1 cellular context compared by ENCODE assay signal in the genomic region with DNA sequence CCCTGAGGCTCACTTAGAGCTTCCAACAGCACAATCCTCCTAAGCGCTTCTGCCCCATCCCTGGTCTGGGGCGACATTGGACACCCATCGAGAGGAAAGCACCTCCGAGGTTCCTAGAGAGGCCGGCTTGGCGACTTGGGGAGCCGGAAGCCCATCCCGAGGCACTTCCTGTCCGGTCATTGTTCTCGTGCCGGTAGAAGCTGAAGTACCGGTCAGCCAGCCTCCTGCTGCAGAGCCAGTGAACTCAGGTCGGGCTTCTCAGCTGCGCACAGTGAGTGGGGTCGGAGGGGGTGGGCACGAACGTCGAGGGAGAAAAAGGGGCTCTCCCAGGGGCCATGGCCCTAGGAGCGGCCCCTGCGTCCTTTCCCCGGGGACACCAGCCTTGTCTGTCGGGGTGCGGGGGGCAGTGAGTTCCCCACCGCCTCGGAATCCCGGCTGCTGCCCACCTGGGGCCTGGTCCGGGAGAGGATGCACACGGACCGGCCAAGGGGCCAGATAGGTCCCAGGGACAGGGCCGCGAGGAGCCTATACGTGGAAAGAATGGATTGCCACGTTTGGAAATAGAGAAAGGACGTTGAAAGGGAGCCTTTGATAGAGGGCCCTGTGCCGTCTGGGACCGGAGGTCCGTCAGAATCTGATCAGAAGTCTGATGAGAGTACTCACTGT.
A peak's percentile ranks its signal among the peaks of the same experiment; 100 is the strongest.
TF ChIP-seq lines count a peak whose summit lies in the region.

A gene (plus strand): TSS at position 169 of the 666 bp plus-strand sequence. CDS start 2,336 bp downstream, outside the sequence.

TF ChIP-seq in GM12878, 131 proteins besides CTCF, POLR2A, EP300 and RAD21 (continued from another document):
- TF ChIP-seq, protein P1, sequence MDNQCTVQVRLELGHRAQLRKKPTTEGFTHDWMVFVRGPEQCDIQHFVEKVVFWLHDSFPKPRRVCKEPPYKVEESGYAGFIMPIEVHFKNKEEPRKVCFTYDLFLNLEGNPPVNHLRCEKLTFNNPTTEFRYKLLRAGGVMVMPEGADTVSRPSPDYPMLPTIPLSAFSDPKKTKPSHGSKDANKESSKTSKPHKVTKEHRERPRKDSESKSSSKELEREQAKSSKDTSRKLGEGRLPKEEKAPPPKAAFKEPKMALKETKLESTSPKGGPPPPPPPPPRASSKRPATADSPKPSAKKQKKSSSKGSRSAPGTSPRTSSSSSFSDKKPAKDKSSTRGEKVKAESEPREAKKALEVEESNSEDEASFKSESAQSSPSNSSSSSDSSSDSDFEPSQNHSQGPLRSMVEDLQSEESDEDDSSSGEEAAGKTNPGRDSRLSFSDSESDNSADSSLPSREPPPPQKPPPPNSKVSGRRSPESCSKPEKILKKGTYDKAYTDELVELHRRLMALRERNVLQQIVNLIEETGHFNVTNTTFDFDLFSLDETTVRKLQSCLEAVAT (IDR thresholded peaks at IDR 0.05) = 0 out of 2 replicates have a peak, but pooled peaks have one; percentile 27
- TF ChIP-seq CHD1 (IDR thresholded peaks at IDR 0.05; ENCODE audit: low read depth, low read length) = no peak
- TF ChIP-seq RFX5 (IDR thresholded peaks at IDR 0.05; ENCODE audit: low read depth, low read length) = no peak
- no peak for TF ChIP-seq MYB (IDR thresholded peaks at IDR 0.05; ENCODE audit: borderline replicate concordance, low read depth, low read length)
- TF ChIP-seq, protein P2, sequence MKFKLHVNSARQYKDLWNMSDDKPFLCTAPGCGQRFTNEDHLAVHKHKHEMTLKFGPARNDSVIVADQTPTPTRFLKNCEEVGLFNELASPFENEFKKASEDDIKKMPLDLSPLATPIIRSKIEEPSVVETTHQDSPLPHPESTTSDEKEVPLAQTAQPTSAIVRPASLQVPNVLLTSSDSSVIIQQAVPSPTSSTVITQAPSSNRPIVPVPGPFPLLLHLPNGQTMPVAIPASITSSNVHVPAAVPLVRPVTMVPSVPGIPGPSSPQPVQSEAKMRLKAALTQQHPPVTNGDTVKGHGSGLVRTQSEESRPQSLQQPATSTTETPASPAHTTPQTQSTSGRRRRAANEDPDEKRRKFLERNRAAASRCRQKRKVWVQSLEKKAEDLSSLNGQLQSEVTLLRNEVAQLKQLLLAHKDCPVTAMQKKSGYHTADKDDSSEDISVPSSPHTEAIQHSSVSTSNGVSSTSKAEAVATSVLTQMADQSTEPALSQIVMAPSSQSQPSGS (IDR thresholded peaks at IDR 0.05; ENCODE audit: low read length) = no peak
- TF ChIP-seq NBN (IDR thresholded peaks at IDR 0.05) = no peak
- 0 out of 2 replicates have a peak, but pooled peaks have one; percentile 48 for TF ChIP-seq CHD2 (IDR thresholded peaks at IDR 0.05; ENCODE audit: borderline replicate concordance, low read depth, low read length)
- TF ChIP-seq IRF4 (IDR thresholded peaks at IDR 0.05; ENCODE audit: low read depth, low read length) = peak; percentile 33; the same call in 1 of the 2 replicates
- TF ChIP-seq RCOR1 (conservative IDR thresholded peaks at IDR 0.05; ENCODE audit: low read depth, low read length) = no peak
- TF ChIP-seq ZSCAN29 (IDR thresholded peaks at IDR 0.05) = no peak
- peak; percentile 84; the same call in 1 of the 2 replicates for TF ChIP-seq POLR2AphosphoS2 (IDR thresholded peaks at IDR 0.05; ENCODE audit: low read depth, low read length)
- TF ChIP-seq CBFB (IDR thresholded peaks at IDR 0.05; ENCODE audit: low read depth) = no peak
- TF ChIP-seq, protein P3, sequence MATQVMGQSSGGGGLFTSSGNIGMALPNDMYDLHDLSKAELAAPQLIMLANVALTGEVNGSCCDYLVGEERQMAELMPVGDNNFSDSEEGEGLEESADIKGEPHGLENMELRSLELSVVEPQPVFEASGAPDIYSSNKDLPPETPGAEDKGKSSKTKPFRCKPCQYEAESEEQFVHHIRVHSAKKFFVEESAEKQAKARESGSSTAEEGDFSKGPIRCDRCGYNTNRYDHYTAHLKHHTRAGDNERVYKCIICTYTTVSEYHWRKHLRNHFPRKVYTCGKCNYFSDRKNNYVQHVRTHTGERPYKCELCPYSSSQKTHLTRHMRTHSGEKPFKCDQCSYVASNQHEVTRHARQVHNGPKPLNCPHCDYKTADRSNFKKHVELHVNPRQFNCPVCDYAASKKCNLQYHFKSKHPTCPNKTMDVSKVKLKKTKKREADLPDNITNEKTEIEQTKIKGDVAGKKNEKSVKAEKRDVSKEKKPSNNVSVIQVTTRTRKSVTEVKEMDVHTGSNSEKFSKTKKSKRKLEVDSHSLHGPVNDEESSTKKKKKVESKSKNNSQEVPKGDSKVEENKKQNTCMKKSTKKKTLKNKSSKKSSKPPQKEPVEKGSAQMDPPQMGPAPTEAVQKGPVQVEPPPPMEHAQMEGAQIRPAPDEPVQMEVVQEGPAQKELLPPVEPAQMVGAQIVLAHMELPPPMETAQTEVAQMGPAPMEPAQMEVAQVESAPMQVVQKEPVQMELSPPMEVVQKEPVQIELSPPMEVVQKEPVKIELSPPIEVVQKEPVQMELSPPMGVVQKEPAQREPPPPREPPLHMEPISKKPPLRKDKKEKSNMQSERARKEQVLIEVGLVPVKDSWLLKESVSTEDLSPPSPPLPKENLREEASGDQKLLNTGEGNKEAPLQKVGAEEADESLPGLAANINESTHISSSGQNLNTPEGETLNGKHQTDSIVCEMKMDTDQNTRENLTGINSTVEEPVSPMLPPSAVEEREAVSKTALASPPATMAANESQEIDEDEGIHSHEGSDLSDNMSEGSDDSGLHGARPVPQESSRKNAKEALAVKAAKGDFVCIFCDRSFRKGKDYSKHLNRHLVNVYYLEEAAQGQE (IDR thresholded peaks at IDR 0.05; ENCODE audit: low read depth, low read length) = no peak
- peak; percentile 97 for TF ChIP-seq TAF1 (IDR thresholded peaks at IDR 0.05; ENCODE audit: borderline replicate concordance, low read depth, low read length)
- TF ChIP-seq NFXL1 (IDR thresholded peaks at IDR 0.05; ENCODE audit: borderline replicate concordance) = no peak
- no peak for TF ChIP-seq MTA2 (IDR thresholded peaks at IDR 0.05; ENCODE audit: low read depth)
- peak; percentile 22; the same call in 1 of the 2 replicates for TF ChIP-seq RUNX3 (IDR thresholded peaks at IDR 0.05; ENCODE audit: low read length)
- TF ChIP-seq, protein P4, sequence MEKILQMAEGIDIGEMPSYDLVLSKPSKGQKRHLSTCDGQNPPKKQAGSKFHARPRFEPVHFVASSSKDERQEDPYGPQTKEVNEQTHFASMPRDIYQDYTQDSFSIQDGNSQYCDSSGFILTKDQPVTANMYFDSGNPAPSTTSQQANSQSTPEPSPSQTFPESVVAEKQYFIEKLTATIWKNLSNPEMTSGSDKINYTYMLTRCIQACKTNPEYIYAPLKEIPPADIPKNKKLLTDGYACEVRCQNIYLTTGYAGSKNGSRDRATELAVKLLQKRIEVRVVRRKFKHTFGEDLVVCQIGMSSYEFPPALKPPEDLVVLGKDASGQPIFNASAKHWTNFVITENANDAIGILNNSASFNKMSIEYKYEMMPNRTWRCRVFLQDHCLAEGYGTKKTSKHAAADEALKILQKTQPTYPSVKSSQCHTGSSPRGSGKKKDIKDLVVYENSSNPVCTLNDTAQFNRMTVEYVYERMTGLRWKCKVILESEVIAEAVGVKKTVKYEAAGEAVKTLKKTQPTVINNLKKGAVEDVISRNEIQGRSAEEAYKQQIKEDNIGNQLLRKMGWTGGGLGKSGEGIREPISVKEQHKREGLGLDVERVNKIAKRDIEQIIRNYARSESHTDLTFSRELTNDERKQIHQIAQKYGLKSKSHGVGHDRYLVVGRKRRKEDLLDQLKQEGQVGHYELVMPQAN (conservative IDR thresholded peaks at IDR 0.05) = peak; percentile 82
- TF ChIP-seq ZNF622 (IDR thresholded peaks at IDR 0.05) = no peak
- no peak for TF ChIP-seq SUZ12 (IDR thresholded peaks at IDR 0.05; ENCODE audit: unreplicated experiment)
- peak; percentile 73 for TF ChIP-seq LARP7 (IDR thresholded peaks at IDR 0.05)
- TF ChIP-seq ZNF274 (IDR thresholded peaks at IDR 0.05; ENCODE audit: insufficient read depth, insufficient read length) = no peak
- TF ChIP-seq BMI1 (IDR thresholded peaks at IDR 0.05; ENCODE audit: borderline replicate concordance) = no peak
- TF ChIP-seq FOXM1 (IDR thresholded peaks at IDR 0.05; ENCODE audit: low read depth, low read length) = no peak
- TF ChIP-seq, protein P5, sequence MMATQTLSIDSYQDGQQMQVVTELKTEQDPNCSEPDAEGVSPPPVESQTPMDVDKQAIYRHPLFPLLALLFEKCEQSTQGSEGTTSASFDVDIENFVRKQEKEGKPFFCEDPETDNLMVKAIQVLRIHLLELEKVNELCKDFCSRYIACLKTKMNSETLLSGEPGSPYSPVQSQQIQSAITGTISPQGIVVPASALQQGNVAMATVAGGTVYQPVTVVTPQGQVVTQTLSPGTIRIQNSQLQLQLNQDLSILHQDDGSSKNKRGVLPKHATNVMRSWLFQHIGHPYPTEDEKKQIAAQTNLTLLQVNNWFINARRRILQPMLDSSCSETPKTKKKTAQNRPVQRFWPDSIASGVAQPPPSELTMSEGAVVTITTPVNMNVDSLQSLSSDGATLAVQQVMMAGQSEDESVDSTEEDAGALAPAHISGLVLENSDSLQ (IDR thresholded peaks at IDR 0.05) = peak; percentile 25; the same call in 1 of the 2 replicates
- TF ChIP-seq, protein P6, sequence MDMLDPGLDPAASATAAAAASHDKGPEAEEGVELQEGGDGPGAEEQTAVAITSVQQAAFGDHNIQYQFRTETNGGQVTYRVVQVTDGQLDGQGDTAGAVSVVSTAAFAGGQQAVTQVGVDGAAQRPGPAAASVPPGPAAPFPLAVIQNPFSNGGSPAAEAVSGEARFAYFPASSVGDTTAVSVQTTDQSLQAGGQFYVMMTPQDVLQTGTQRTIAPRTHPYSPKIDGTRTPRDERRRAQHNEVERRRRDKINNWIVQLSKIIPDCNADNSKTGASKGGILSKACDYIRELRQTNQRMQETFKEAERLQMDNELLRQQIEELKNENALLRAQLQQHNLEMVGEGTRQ (IDR thresholded peaks at IDR 0.05; ENCODE audit: borderline replicate concordance, low read depth, low read length) = no peak
- no peak for TF ChIP-seq NR2F1 (conservative IDR thresholded peaks at IDR 0.05)
- 0 out of 2 replicates have a peak, but pooled peaks have one; percentile 56 for TF ChIP-seq CREB1 (IDR thresholded peaks at IDR 0.05; ENCODE audit: low read depth)
- TF ChIP-seq SREBF2 (IDR thresholded peaks at IDR 0.05; ENCODE audit: low read length) = 0 out of 2 replicates have a peak, but pooled peaks have one; percentile 22
